ENCODE assay signal across 8 cellular contexts in genomic region chr3:58009749-58010535, GRCh38. TPM values are rescaled to one million over a fixed set of nuclear protein-coding genes. Genes with fewer than 3 reads are reported as not detected.
DNase-seq lines count a peak whose midpoint lies in the region; ATAC-seq and TF ChIP-seq lines count a peak whose summit lies in the region.

No MANE protein-coding gene starts in this region.

- H3K9me3 ChIP-seq in CD8-positive, alpha-beta memory T cell (ENCODE audit: low read length): no peaks in the 10 kb centered on the region
- no peaks in the 10 kb centered on the region for H3K9me3 ChIP-seq in SJCRH30 (replicated peaks)

- H3K36me3 Mint-ChIP-seq in CD8-positive, alpha-beta memory T cell: peaks cover 0 to 3% (median 0%) of the 10 kb centered on the region in 3 donors
- peaks cover 10% of the 10 kb centered on the region for H3K36me3 Mint-ChIP-seq in effector memory CD8-positive, alpha-beta T cell (ENCODE audit: insufficient read depth)
- no peaks in the 10 kb centered on the region for H3K36me3 Mint-ChIP-seq in neural crest cell (ENCODE audit: low read depth)

- in situ Hi-C loops in ACHN (cut with HindIII; ENCODE audit: low pct_ligation_motif_present, low pct_unique_long_range_greater_than_20kb, low sequenced_read_pairs): no loop called here

- H3K4me3 ChIP-seq in CD8-positive, alpha-beta memory T cell (ENCODE audit: low read length): peak overlapping the region; percentile 99
- H3K4me3 ChIP-seq in NB4 (ENCODE audit: low read depth, low read length): peak overlapping the region; percentile 91
- H3K4me3 ChIP-seq in SJCRH30: no peak overlapping the region; the same call in 1 of the 2 replicates

- TF ChIP-seq CTCF in NB4 (IDR thresholded peaks at IDR 0.05; ENCODE audit: low read depth, low read length) (no peak), neural crest cell (conservative IDR thresholded peaks at IDR 0.05) (no peak)

- no peak for ATAC-seq in effector memory CD8-positive, alpha-beta T cell (replicated peaks)
- no peak for ATAC-seq in GM21723 (IDR thresholded peaks at IDR 0.05; ENCODE audit: unreplicated experiment)
- ATAC-seq in GM18511 (IDR thresholded peaks at IDR 0.05; ENCODE audit: unreplicated experiment): no peak

- CTCF ChIA-PET in CD8-positive, alpha-beta memory T cell (lab: Charles Lee): interaction anchor here (1.3 to 3.0 kb wide), 3 partner anchors 9 to 296 kb away, joined by 7 to 16 read pairs (median 9); partner anchors contain the start of genes HTD2 and RPP14

- peak in 1 of 5 donors; percentile 29 for DNase-seq in CD8-positive, alpha-beta memory T cell
- DNase-seq in NB4 (ENCODE audit: low read depth) (no peak), neural crest cell (ENCODE audit: low read depth, low spot score) (no peak), SJCRH30 (no peak), ACHN (no peak)
- DNase-seq in effector memory CD8-positive, alpha-beta T cell: no peak

- peaks cover 29 to 50% (median 32%) of the 10 kb centered on the region in 3 donors for H3K4me1 Mint-ChIP-seq in CD8-positive, alpha-beta memory T cell
- peaks cover 25 to 33% of the 10 kb centered on the region in 2 donors for H3K4me1 Mint-ChIP-seq in effector memory CD8-positive, alpha-beta T cell (ENCODE audit: low read depth in 2 of 2)
- peaks cover 12% of the 10 kb centered on the region for H3K4me1 Mint-ChIP-seq in neural crest cell

- peaks cover 31% of the 10 kb centered on the region for H3K4me1 ChIP-seq in CD8-positive, alpha-beta memory T cell (ENCODE audit: insufficient read depth, low read length)
- H3K4me1 ChIP-seq in SJCRH30: peaks cover 12% of the 10 kb centered on the region

- no peaks in the 10 kb centered on the region for H3K27me3 ChIP-seq in CD8-positive, alpha-beta memory T cell (ENCODE audit: insufficient read depth, low read length, poor library complexity, severe bottlenecking)
- H3K27me3 ChIP-seq in SJCRH30: no peaks in the 10 kb centered on the region

- no peaks in the 10 kb centered on the region for H3K27me3 Mint-ChIP-seq in CD8-positive, alpha-beta memory T cell
- H3K27me3 Mint-ChIP-seq in effector memory CD8-positive, alpha-beta T cell: no peaks in the 10 kb centered on the region
- H3K27me3 Mint-ChIP-seq in neural crest cell (ENCODE audit: low read depth): peaks cover 3% of the 10 kb centered on the region

- peak overlapping the region; percentile 73 to 93 (median 90) for H3K4me3 Mint-ChIP-seq in CD8-positive, alpha-beta memory T cell
- H3K4me3 Mint-ChIP-seq in effector memory CD8-positive, alpha-beta T cell: peak overlapping the region; percentile 83 to 87
- peak overlapping the region; percentile 81 for H3K4me3 Mint-ChIP-seq in neural crest cell

- no peaks in the 10 kb centered on the region for H3K36me3 ChIP-seq in CD8-positive, alpha-beta memory T cell (ENCODE audit: insufficient read depth, low read length)
- no peaks in the 10 kb centered on the region for H3K36me3 ChIP-seq in SJCRH30

- peak overlapping the region in 7 of 8 donors; percentile 20 to 90 (median 38) for H3K27ac Mint-ChIP-seq in CD8-positive, alpha-beta memory T cell
- H3K27ac Mint-ChIP-seq in effector memory CD8-positive, alpha-beta T cell: peak overlapping the region; percentile 19 to 51
- H3K27ac Mint-ChIP-seq in neural crest cell (ENCODE audit: unreplicated experiment): no peak overlapping the region

- TF ChIP-seq POLR2A in NB4 (IDR thresholded peaks at IDR 0.05; ENCODE audit: extremely low read depth, insufficient read length): no peak

- H3K9me3 Mint-ChIP-seq in CD8-positive, alpha-beta memory T cell: no peaks in the 10 kb centered on the region
- no peaks in the 10 kb centered on the region for H3K9me3 Mint-ChIP-seq in effector memory CD8-positive, alpha-beta T cell
- H3K9me3 Mint-ChIP-seq in neural crest cell: no peaks in the 10 kb centered on the region

- POLR2A ChIA-PET in CD8-positive, alpha-beta memory T cell (lab: Charles Lee): no interaction called here

- no peak overlapping the region for H3K27ac ChIP-seq in CD8-positive, alpha-beta memory T cell (ENCODE audit: low read depth, low read length)
- H3K27ac ChIP-seq in SJCRH30: no peak overlapping the region

RNA-seq across cellular contexts. Expression of gene FLNB, which starts 1.7 kb away (rescaled TPM):
- 10 to 100 TPM; 11.5 to 12.8 TPM for total RNA-seq in CD8-positive, alpha-beta memory T cell
- polyA plus RNA-seq in CD8-positive, alpha-beta memory T cell: 12.2 TPM
- 39.4 and 40.4 TPM in 2 replicates for total RNA-seq in neural crest cell
- 22.5 and 24.1 TPM in 2 replicates for total RNA-seq in SJCRH30 (2014; rRNA removed; shearing (Covaris generic))
